ENCODE assay signal across 24 cellular contexts in genomic region chr5:97636766-97637165, GRCh38.
"Had no signal": no experiment of that assay in that cellular context is flagged by ENCODE, and none has a peak within 500 bp of the region (broad histone marks: within the 10 kb centered on the region; RNA-seq: fewer than 3 reads in every experiment).

No MANE protein-coding gene starts in this region.

- H3K36me3 ChIP-seq: gastrocnemius medialis, left lung, sigmoid colon, stomach, thyroid gland, vagina had no signal

- H3K4me3 ChIP-seq: gastrocnemius medialis, left lung, psoas muscle, sigmoid colon, stomach, thyroid gland, vagina had no signal

- DNase-seq: effector CD8-positive, alpha-beta T cell; endodermal cell; gastrocnemius medialis; head of caudate nucleus; left cardiac atrium; left lung; mesendoderm; midbrain; naive thymus-derived CD8-positive, alpha-beta T cell; nephron progenitor cell; nucleus accumbens; psoas muscle; right cardiac atrium; sigmoid colon; stimulated activated CD4-positive, alpha-beta T cell treated with anti-CD3 and anti-CD28 coated beads, Interleukin-2, amount 100 ng/mL, for 24 hours; stimulated activated CD4-positive, alpha-beta T cell treated with anti-CD3 and anti-CD28 coated beads, Interleukin-4, amount 100 ng/mL, for 24 hours; stimulated activated naive CD4-positive, alpha-beta T cell treated with Interleukin-2 at 50 U/mL for 16 hours; stomach; thyroid gland; trophoblast cell had no signal

- H3K27me3 ChIP-seq: gastrocnemius medialis, left lung, sigmoid colon, stomach, thyroid gland, vagina had no signal

- H3K27ac ChIP-seq: epithelial cell of prostate, gastrocnemius medialis, left lung, psoas muscle, sigmoid colon, stomach, thyroid gland, vagina had no signal

- ATAC-seq: esophagus mucosa; gastrocnemius medialis; left cardiac atrium; left lung; naive thymus-derived CD8-positive, alpha-beta T cell; psoas muscle; right cardiac atrium; stimulated activated effector memory CD8-positive, alpha-beta T cell treated with anti-CD3 and anti-CD28 coated beads, Interleukin-12 subunit alpha, Interleukin-12 subunit beta, amount 100 ng/mL, for 72 hours had no signal

- H3K9me3 ChIP-seq: gastrocnemius medialis, left lung, psoas muscle, sigmoid colon, stomach, thyroid gland, vagina had no signal

- H3K4me1 ChIP-seq: gastrocnemius medialis, left lung, psoas muscle, sigmoid colon, stomach, thyroid gland, vagina had no signal
